14 cellular contexts compared by ENCODE assay signal in the genomic region with DNA sequence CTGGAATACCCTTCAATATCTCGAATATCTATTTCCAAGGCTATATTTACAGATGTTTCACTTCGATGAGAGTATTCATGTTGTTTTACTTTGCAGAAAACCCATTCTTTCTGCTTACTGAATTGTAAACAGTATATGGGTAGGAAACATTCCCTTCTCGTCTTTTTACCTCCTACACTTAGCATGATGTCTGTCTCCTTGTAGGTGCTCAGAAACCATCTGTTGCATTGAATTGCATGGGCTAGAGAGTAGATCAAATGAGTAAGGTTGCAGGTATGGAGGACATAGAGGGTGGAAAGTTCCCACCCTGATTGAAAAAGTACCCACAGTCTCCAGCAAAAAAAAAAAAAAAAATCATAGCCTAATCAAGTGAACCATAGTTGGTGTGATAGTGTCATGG. TPM values are rescaled to one million over a fixed set of nuclear protein-coding genes. Genes with fewer than 3 reads are reported as not detected.
DNase-seq lines count a peak whose midpoint lies in the region; ATAC-seq and TF ChIP-seq lines count a peak whose summit lies in the region.
"Had no signal": no experiment of that assay in that cellular context is flagged by ENCODE, and none has a peak within 500 bp of the region (broad histone marks: within the 10 kb centered on the region; RNA-seq: fewer than 3 reads in every experiment).

No MANE protein-coding gene starts in this region.

- H3K27ac Mint-ChIP-seq in activated naive CD4-positive, alpha-beta T cell treated with anti-CD3 and anti-CD28 coated beads, Interleukin-2, amount 10 ng/mL, durations not matched to agents 7 days and 5 days, result peak overlapping the region; percentile 99
- H3K27ac Mint-ChIP-seq in T-helper 17 cell, result peak overlapping the region; percentile 100

- H3K27me3 Mint-ChIP-seq in activated naive CD4-positive, alpha-beta T cell treated with anti-CD3 and anti-CD28 coated beads, Interleukin-2, amount 10 ng/mL, durations not matched to agents 7 days and 5 days, result no peaks in the 10 kb centered on the region
- no peaks in the 10 kb centered on the region for H3K27me3 Mint-ChIP-seq in T-helper 17 cell

- peaks cover 32% of the 10 kb centered on the region for H3K4me1 Mint-ChIP-seq in activated naive CD4-positive, alpha-beta T cell treated with anti-CD3 and anti-CD28 coated beads, Interleukin-2, amount 10 ng/mL, durations not matched to agents 7 days and 5 days
- H3K4me1 Mint-ChIP-seq in T-helper 17 cell, result peaks cover 50% of the 10 kb centered on the region

- DNase-seq in activated naive CD4-positive, alpha-beta T cell treated with anti-CD3 and anti-CD28 coated beads, Interleukin-2, amount 10 ng/mL, durations not matched to agents 7 days and 5 days, result no peak
- no peak for DNase-seq in activated naive CD4-positive, alpha-beta T cell (lab: John Stamatoyannopoulos, UW)
- no peak for DNase-seq in T-helper 17 cell
- DNase-seq in left lung, result no peak
- no peak for DNase-seq in suprapubic skin (ENCODE audit: low spot score in 2 of 2)
- DNase-seq in NCI-H187 treated with DMSO at 0.1 percent for 48 hours (lab: John Stamatoyannopoulos, UW), result no peak
- no peak for DNase-seq in NCI-H774 (lab: John Stamatoyannopoulos, UW)
- DNase-seq in caudate nucleus (lab: John Stamatoyannopoulos, UW), result no peak
- DNase-seq: NCI-H1092 treated with DMSO at 0.1 percent for 48 hours, NCI-H510A treated with DMSO at 0.1 percent for 48 hours, retina, uterus had no signal

- 70% methylated on average over 3 of the region's 3 CpGs for WGBS in suprapubic skin

- H3K27ac ChIP-seq in left lung (peak overlapping the region; percentile 77 to 89), suprapubic skin (peak overlapping the region; percentile 3), caudate nucleus (ENCODE audit: low read depth, low read length) (no peak overlapping the region)
- H3K27ac ChIP-seq: SJSA1, uterus had no signal

- intact Hi-C loops in left lung (cut with DNase I), result no loop called here

- H3K36me3 Mint-ChIP-seq in activated naive CD4-positive, alpha-beta T cell treated with anti-CD3 and anti-CD28 coated beads, Interleukin-2, amount 10 ng/mL, durations not matched to agents 7 days and 5 days, result peaks cover 64% of the 10 kb centered on the region
- H3K36me3 Mint-ChIP-seq in T-helper 17 cell (ENCODE audit: low read depth), result peaks cover 36% of the 10 kb centered on the region
- H3K36me3 Mint-ChIP-seq: mesothelial cell of epicardium had no signal

- peak overlapping the region; percentile 10 to 53 for H3K4me3 ChIP-seq in left lung
- peak overlapping the region; percentile 28 for H3K4me3 ChIP-seq in suprapubic skin
- H3K4me3 ChIP-seq: SJSA1, uterus had no signal

- peaks cover 0 to 39% of the 10 kb centered on the region in 2 donors for H3K4me1 ChIP-seq in left lung
- H3K4me1 ChIP-seq in suprapubic skin, result peaks cover 5% of the 10 kb centered on the region
- H3K4me1 ChIP-seq: SJSA1, uterus had no signal

- H3K27me3 ChIP-seq in left lung (no peaks in the 10 kb centered on the region), suprapubic skin (no peaks in the 10 kb centered on the region)
- H3K27me3 ChIP-seq: SJSA1, uterus had no signal

- H3K4me3 Mint-ChIP-seq in activated naive CD4-positive, alpha-beta T cell treated with anti-CD3 and anti-CD28 coated beads, Interleukin-2, amount 10 ng/mL, durations not matched to agents 7 days and 5 days, result peak overlapping the region; percentile 97
- peak overlapping the region; percentile 99 for H3K4me3 Mint-ChIP-seq in T-helper 17 cell
- H3K4me3 Mint-ChIP-seq: mesothelial cell of epicardium had no signal

- no peak for TF ChIP-seq EP300 in suprapubic skin (IDR thresholded peaks at IDR 0.05)

- ATAC-seq in T-helper 17 cell, result peak; percentile 19
- no peak for ATAC-seq in left lung

- no peak for TF ChIP-seq POLR2A in suprapubic skin (IDR thresholded peaks at IDR 0.05)

- TF ChIP-seq CTCF in left lung (IDR thresholded peaks at IDR 0.05), result no peak
- no peak for TF ChIP-seq CTCF in suprapubic skin (IDR thresholded peaks at IDR 0.05)

- H3K36me3 ChIP-seq in left lung (no peaks in the 10 kb centered on the region), suprapubic skin (no peaks in the 10 kb centered on the region)
- H3K36me3 ChIP-seq: SJSA1, uterus had no signal

- no peaks in the 10 kb centered on the region for H3K9me3 Mint-ChIP-seq in activated naive CD4-positive, alpha-beta T cell treated with anti-CD3 and anti-CD28 coated beads, Interleukin-2, amount 10 ng/mL, durations not matched to agents 7 days and 5 days
- H3K9me3 Mint-ChIP-seq: mesothelial cell of epicardium had no signal

- H3K9me3 ChIP-seq in T-helper 17 cell (ENCODE audit: control insufficient read depth, low read length, poor library complexity, severe bottlenecking) (peaks cover 3% of the 10 kb centered on the region), left lung (no peaks in the 10 kb centered on the region), suprapubic skin (no peaks in the 10 kb centered on the region)
- H3K9me3 ChIP-seq: SJSA1, uterus had no signal

- CTCF ChIA-PET in activated naive CD4-positive, alpha-beta T cell treated with anti-CD3 and anti-CD28 coated beads, Interleukin-2, amount 10 ng/mL, durations not matched to agents 7 days and 5 days (lab: Charles Lee), result no interaction called here

RNA-seq across cellular contexts. Expression of a gene that starts 1.8 kb away (rescaled TPM):
- total RNA-seq in T-helper 17 cell (100 to 1,000 TPM; 286 to 294 TPM), left lung (10 to 100 TPM; 10.9 to 25.1 TPM), suprapubic skin (1 to 10 TPM; 2.1 to 9.6 (median 6.1) TPM)
- total RNA-seq: mesothelial cell of epicardium, SJSA1 had no signal

Comparison
In these comparisons a context has a peak if more than half of its experiments do, and no peak if none do; other contexts are left out.
1. RNA of a gene that starts 1.8 kb away (total RNA-seq): 286 to 294 TPM in T-helper 17 cell; 10.9 to 25.1 TPM in left lung and 2.1 to 9.6 TPM in suprapubic skin; every median in the first group is over 10 times any median in the second.